Comparison of ENCODE assay signal across 1 cellular context in the genomic region with DNA sequence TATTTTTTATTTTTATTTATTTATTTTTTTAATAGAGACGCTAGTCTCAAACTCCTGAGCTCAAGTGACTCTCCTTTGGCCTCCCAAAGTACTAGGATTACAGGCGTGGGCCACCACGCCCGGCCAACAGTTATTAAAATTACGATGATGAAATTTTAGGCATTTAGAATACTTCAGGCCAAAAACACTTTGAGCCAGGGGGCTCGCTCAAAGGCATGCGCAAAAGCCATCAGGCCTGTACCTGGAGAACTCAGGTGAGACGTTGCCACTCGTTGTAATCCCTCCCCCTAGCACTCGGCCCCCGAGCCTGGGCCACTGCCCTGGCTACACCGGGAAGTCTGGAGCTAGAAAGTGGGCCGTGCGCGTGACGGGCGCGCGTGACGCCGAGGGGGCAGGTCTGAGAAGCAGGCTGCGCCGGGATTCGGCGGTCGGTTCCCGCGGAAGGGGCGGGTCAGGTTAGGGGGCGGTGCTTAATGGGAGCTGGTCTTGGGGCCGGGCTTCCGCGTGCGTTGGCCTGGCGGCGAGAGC.
TF ChIP-seq lines count a peak whose summit lies in the region.

No MANE protein-coding gene starts in this region.

TF ChIP-seq in HepG2, 621 proteins besides CTCF, POLR2A, EP300 and RAD21 (continued from another document and continues in another):
- TF ChIP-seq DDIT3 (CRISPR knock-in tag; IDR thresholded peaks at IDR 0.05), result no peak
- TF ChIP-seq ZNF550 (CRISPR knock-in tag; IDR thresholded peaks at IDR 0.05; ENCODE audit: borderline replicate concordance), result no peak
- TF ChIP-seq, protein P1, sequence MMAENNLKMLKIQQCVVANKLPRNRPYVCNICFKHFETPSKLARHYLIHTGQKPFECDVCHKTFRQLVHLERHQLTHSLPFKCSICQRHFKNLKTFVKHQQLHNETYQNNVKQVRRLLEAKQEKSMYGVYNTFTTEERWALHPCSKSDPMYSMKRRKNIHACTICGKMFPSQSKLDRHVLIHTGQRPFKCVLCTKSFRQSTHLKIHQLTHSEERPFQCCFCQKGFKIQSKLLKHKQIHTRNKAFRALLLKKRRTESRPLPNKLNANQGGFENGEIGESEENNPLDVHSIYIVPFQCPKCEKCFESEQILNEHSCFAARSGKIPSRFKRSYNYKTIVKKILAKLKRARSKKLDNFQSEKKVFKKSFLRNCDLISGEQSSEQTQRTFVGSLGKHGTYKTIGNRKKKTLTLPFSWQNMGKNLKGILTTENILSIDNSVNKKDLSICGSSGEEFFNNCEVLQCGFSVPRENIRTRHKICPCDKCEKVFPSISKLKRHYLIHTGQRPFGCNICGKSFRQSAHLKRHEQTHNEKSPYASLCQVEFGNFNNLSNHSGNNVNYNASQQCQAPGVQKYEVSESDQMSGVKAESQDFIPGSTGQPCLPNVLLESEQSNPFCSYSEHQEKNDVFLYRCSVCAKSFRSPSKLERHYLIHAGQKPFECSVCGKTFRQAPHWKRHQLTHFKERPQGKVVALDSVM (CRISPR knock-in tag; IDR thresholded peaks at IDR 0.05), result no peak; the same call in 1 of the 2 replicates
- TF ChIP-seq, protein P2, sequence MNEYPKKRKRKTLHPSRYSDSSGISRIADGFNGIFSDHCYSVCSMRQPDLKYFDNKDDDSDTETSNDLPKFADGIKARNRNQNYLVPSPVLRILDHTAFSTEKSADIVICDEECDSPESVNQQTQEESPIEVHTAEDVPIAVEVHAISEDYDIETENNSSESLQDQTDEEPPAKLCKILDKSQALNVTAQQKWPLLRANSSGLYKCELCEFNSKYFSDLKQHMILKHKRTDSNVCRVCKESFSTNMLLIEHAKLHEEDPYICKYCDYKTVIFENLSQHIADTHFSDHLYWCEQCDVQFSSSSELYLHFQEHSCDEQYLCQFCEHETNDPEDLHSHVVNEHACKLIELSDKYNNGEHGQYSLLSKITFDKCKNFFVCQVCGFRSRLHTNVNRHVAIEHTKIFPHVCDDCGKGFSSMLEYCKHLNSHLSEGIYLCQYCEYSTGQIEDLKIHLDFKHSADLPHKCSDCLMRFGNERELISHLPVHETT (CRISPR knock-in tag; conservative IDR thresholded peaks at IDR 0.05), result peak; percentile 78
- TF ChIP-seq ZNF446 (CRISPR knock-in tag; IDR thresholded peaks at IDR 0.05), result no peak
- no peak for TF ChIP-seq ZNF496 (CRISPR knock-in tag; IDR thresholded peaks at IDR 0.05; ENCODE audit: insufficient replicate concordance)
- peak; percentile 86 for TF ChIP-seq MED8 (CRISPR knock-in tag; IDR thresholded peaks at IDR 0.05; ENCODE audit: insufficient replicate concordance)
- TF ChIP-seq ZNF629 (CRISPR knock-in tag; conservative IDR thresholded peaks at IDR 0.05), result 0 out of 2 replicates have a peak, but pooled peaks have one; percentile 14
- TF ChIP-seq ZBTB3 (CRISPR knock-in tag; IDR thresholded peaks at IDR 0.05; ENCODE audit: borderline replicate concordance, low read depth), result peak; percentile 77
- peak; percentile 71 for TF ChIP-seq NR2C2 (CRISPR knock-in tag; IDR thresholded peaks at IDR 0.05; ENCODE audit: borderline replicate concordance)
- TF ChIP-seq SPEN (CRISPR knock-in tag; IDR thresholded peaks at IDR 0.05; ENCODE audit: low read depth), result peak; percentile 86
- TF ChIP-seq ZNF232 (CRISPR knock-in tag; IDR thresholded peaks at IDR 0.05; ENCODE audit: borderline replicate concordance), result peak; percentile 71
- no peak for TF ChIP-seq SMC3 (IDR thresholded peaks at IDR 0.05; ENCODE audit: low read length)
- peak; percentile 79; the same call in 1 of the 2 replicates for TF ChIP-seq SAFB2 (CRISPR knock-in tag; IDR thresholded peaks at IDR 0.05; ENCODE audit: borderline replicate concordance, low read depth)
- no peak for TF ChIP-seq HMGA1 (CRISPR knock-in tag; conservative IDR thresholded peaks at IDR 0.05)
- TF ChIP-seq ZBTB4 (CRISPR knock-in tag; IDR thresholded peaks at IDR 0.05; ENCODE audit: borderline replicate concordance), result peak; percentile 36; the same call in 1 of the 2 replicates
- TF ChIP-seq, protein P3, sequence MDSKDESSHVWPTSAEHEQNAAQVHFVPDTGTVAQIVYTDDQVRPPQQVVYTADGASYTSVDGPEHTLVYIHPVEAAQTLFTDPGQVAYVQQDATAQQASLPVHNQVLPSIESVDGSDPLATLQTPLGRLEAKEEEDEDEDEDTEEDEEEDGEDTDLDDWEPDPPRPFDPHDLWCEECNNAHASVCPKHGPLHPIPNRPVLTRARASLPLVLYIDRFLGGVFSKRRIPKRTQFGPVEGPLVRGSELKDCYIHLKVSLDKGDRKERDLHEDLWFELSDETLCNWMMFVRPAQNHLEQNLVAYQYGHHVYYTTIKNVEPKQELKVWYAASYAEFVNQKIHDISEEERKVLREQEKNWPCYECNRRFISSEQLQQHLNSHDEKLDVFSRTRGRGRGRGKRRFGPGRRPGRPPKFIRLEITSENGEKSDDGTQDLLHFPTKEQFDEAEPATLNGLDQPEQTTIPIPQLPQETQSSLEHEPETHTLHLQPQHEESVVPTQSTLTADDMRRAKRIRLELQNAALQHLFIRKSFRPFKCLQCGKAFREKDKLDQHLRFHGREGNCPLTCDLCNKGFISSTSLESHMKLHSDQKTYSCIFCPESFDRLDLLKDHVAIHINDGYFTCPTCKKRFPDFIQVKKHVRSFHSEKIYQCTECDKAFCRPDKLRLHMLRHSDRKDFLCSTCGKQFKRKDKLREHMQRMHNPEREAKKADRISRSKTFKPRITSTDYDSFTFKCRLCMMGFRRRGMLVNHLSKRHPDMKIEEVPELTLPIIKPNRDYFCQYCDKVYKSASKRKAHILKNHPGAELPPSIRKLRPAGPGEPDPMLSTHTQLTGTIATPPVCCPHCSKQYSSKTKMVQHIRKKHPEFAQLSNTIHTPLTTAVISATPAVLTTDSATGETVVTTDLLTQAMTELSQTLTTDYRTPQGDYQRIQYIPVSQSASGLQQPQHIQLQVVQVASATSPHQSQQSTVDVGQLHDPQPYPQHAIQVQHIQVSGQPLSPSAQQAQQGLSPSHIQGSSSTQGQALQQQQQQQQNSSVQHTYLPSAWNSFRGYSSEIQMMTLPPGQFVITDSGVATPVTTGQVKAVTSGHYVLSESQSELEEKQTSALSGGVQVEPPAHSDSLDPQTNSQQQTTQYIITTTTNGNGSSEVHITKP (CRISPR knock-in tag; IDR thresholded peaks at IDR 0.05; ENCODE audit: low read depth), result peak; percentile 81; the same call in 1 of the 2 replicates
- 0 out of 2 replicates have a peak, but pooled peaks have one; percentile 17 for TF ChIP-seq ZNF670 (CRISPR knock-in tag; IDR thresholded peaks at IDR 0.05; ENCODE audit: borderline replicate concordance)
- peak; percentile 93 for TF ChIP-seq KLF11 (CRISPR knock-in tag; IDR thresholded peaks at IDR 0.05)
- peak; percentile 75; the same call in 1 of the 2 replicates for TF ChIP-seq ZNF350 (CRISPR knock-in tag; IDR thresholded peaks at IDR 0.05; ENCODE audit: borderline replicate concordance, low read depth)
- TF ChIP-seq HNRNPUL1 (IDR thresholded peaks at IDR 0.05; ENCODE audit: low read depth, low read length), result no peak
- TF ChIP-seq ZNF292 (CRISPR knock-in tag; IDR thresholded peaks at IDR 0.05; ENCODE audit: borderline replicate concordance, low read depth), result no peak
- no peak; the same call in 1 of the 2 replicates for TF ChIP-seq ATF6 (CRISPR knock-in tag; conservative IDR thresholded peaks at IDR 0.05)
- 0 out of 2 replicates have a peak, but pooled peaks have one; percentile 7 for TF ChIP-seq ZSCAN25 (CRISPR knock-in tag; IDR thresholded peaks at IDR 0.05)
- peak; percentile 97 for TF ChIP-seq IKZF5 (CRISPR knock-in tag; IDR thresholded peaks at IDR 0.05)
- peak; percentile 94 for TF ChIP-seq PHF5A (CRISPR knock-in tag; IDR thresholded peaks at IDR 0.05; ENCODE audit: low read depth, unreplicated experiment)
- TF ChIP-seq HHEX (CRISPR knock-in tag; IDR thresholded peaks at IDR 0.05), result no peak
- TF ChIP-seq WIZ (CRISPR knock-in tag; IDR thresholded peaks at IDR 0.05), result no peak
- peak; percentile 83 for TF ChIP-seq BHLHE40 (IDR thresholded peaks at IDR 0.05; ENCODE audit: low read length)
- peak; percentile 56 for TF ChIP-seq ZNF768 (CRISPR knock-in tag; IDR thresholded peaks at IDR 0.05)
- TF ChIP-seq, protein P4, sequence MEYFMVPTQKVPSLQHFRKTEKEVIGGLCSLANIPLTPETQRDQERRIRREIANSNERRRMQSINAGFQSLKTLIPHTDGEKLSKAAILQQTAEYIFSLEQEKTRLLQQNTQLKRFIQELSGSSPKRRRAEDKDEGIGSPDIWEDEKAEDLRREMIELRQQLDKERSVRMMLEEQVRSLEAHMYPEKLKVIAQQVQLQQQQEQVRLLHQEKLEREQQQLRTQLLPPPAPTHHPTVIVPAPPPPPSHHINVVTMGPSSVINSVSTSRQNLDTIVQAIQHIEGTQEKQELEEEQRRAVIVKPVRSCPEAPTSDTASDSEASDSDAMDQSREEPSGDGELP (IDR thresholded peaks at IDR 0.05; ENCODE audit: borderline replicate concordance, low read depth), result peak; percentile 61; the same call in 1 of the 2 replicates
- peak; percentile 17; the same call in 1 of the 2 replicates for TF ChIP-seq HCFC1 (IDR thresholded peaks at IDR 0.05; ENCODE audit: low read depth, low read length)
- TF ChIP-seq ZNF776 (CRISPR knock-in tag; IDR thresholded peaks at IDR 0.05), result no peak
- no peak for TF ChIP-seq ZNF615 (CRISPR knock-in tag; IDR thresholded peaks at IDR 0.05; ENCODE audit: borderline replicate concordance)
- TF ChIP-seq KDM5B (CRISPR knock-in tag; IDR thresholded peaks at IDR 0.05; ENCODE audit: borderline replicate concordance), result peak; percentile 80; the same call in 1 of the 2 replicates
- peak; percentile 26; the same call in 1 of the 2 replicates for TF ChIP-seq ZNF343 (CRISPR knock-in tag; IDR thresholded peaks at IDR 0.05)
- peak; percentile 53 for TF ChIP-seq RFX5 (IDR thresholded peaks at IDR 0.05; ENCODE audit: low read depth, low read length)
- no peak for TF ChIP-seq RORA (CRISPR knock-in tag; IDR thresholded peaks at IDR 0.05)
- peak; percentile 87 for TF ChIP-seq XRCC5 (optimal IDR thresholded peaks at IDR 0.05; ENCODE audit: low read length)
- TF ChIP-seq POLR2G (IDR thresholded peaks at IDR 0.05; ENCODE audit: low read depth, low read length), result peak; percentile 99
- peak; percentile 89 for TF ChIP-seq IRF9 (CRISPR knock-in tag; IDR thresholded peaks at IDR 0.05; ENCODE audit: borderline replicate concordance)
- peak; percentile 99 for TF ChIP-seq POLR2AphosphoS5 (IDR thresholded peaks at IDR 0.05; ENCODE audit: low read depth, low read length)
- no peak for TF ChIP-seq ZFAT (CRISPR knock-in tag; conservative IDR thresholded peaks at IDR 0.05)
